Comparison of ENCODE assay signal across 8 cellular contexts in the genomic region with DNA sequence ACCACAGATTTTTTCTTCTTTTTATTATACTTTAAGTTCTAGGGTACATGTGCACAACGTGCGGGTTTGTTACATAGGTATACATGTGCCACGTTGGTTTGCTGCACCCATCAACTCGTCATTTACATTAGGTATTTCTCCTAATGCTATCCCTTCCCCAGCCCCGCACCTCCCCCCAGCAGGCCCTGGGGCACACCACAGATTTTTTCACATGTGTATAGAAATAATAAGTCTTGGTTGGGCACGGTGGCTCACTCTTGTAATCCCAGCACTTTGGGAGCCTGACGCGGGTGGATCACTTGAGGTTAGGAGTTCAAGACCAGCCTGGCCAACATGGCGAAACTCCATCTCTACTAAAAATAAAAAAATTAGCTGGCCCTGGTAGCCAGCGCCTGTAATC. TPM values are rescaled to one million over a fixed set of nuclear protein-coding genes. Genes with fewer than 3 reads are reported as not detected.
DNase-seq lines count a peak whose midpoint lies in the region; ATAC-seq and TF ChIP-seq lines count a peak whose summit lies in the region.
"Not testable (repeated sequence)": the region's sequence is repeated elsewhere in the genome, so short reads cannot be mapped to it uniquely, and the experiment has no call there.

No MANE protein-coding gene starts in this region.

- peak overlapping the region; percentile 24 for H3K4me3 ChIP-seq in SU-DHL-6 (ENCODE audit: insufficient read depth, low read length, poor library complexity, severe bottlenecking)
- H3K4me3 ChIP-seq in effector memory CD4-positive, alpha-beta T cell (ENCODE audit: insufficient read depth, low read depth, low read length, poor library complexity, severe bottlenecking): peak overlapping the region; percentile 75
- H3K4me3 ChIP-seq in stomach: peak overlapping the region in 1 of 4 donors; percentile 7

- H4K20me1 ChIP-seq in SU-DHL-6 (ENCODE audit: low read depth, low read length): not testable (repeated sequence)

- CTCF ChIA-PET in activated CD8-positive, alpha-beta T cell treated with anti-CD3 and anti-CD28 coated beads for 36 hours (lab: Charles Lee): interaction anchor here (0.7 to 1.5 kb wide), 4 partner anchors 12 to 137 kb away, joined by 3 to 10 read pairs (median 3); no protein-coding TSS in a partner anchor
- CTCF ChIA-PET in activated naive CD4-positive, alpha-beta T cell treated with anti-CD3 and anti-CD28 coated beads for 36 hours (lab: Charles Lee): interaction anchor here (1.0 to 1.6 kb wide), 3 partner anchors 9 to 128 kb away, joined by 5 to 7 read pairs (median 5); a partner anchor contains a TSS

- H3K9me2 ChIP-seq in SU-DHL-6 (replicated peaks; ENCODE audit: insufficient read depth, low read length): not testable (repeated sequence)

- H3K79me2 ChIP-seq in SU-DHL-6 (ENCODE audit: insufficient read depth, low read length): peaks cover 43% of the 10 kb centered on the region

- not testable (repeated sequence) for H2AFZ ChIP-seq in SU-DHL-6 (ENCODE audit: low read depth, low read length, severe bottlenecking)

- H3K36me3 ChIP-seq in SU-DHL-6 (ENCODE audit: low read length); effector memory CD4-positive, alpha-beta T cell (ENCODE audit: control insufficient read depth, insufficient read depth, low read length); stomach: not testable (repeated sequence)

- H3K4me1 Mint-ChIP-seq in CD14-positive monocyte (peaks cover 81% of the 10 kb centered on the region), IgD-negative memory B cell (peaks cover 37 to 64% (median 55%) of the 10 kb centered on the region in 3 donors), natural killer cell (peaks cover 66 to 70% of the 10 kb centered on the region in 2 donors)
- peaks cover 64% of the 10 kb centered on the region for H3K4me1 Mint-ChIP-seq in activated CD8-positive, alpha-beta T cell treated with anti-CD3 and anti-CD28 coated beads for 36 hours (ENCODE audit: low read depth)
- peaks cover 83% of the 10 kb centered on the region for H3K4me1 Mint-ChIP-seq in activated naive CD4-positive, alpha-beta T cell treated with anti-CD3 and anti-CD28 coated beads for 36 hours (ENCODE audit: low read depth)

- TF ChIP-seq CTCF in CD14-positive monocyte (IDR thresholded peaks at IDR 0.05); SU-DHL-6 (IDR thresholded peaks at IDR 0.05; ENCODE audit: insufficient read depth, low read length, poor library complexity, severe bottlenecking); activated CD8-positive, alpha-beta T cell treated with anti-CD3 and anti-CD28 coated beads for 36 hours (IDR thresholded peaks at IDR 0.05); natural killer cell (IDR thresholded peaks at IDR 0.05); stomach (IDR thresholded peaks at IDR 0.05): not testable (repeated sequence)

- not testable (repeated sequence) for H3K4me3 Mint-ChIP-seq in CD14-positive monocyte
- H3K4me3 Mint-ChIP-seq in IgD-negative memory B cell: peak overlapping the region; percentile 37 to 96 (median 84)
- peak overlapping the region; percentile 86 for H3K4me3 Mint-ChIP-seq in activated CD8-positive, alpha-beta T cell treated with anti-CD3 and anti-CD28 coated beads for 36 hours
- peak overlapping the region; percentile 94 for H3K4me3 Mint-ChIP-seq in activated naive CD4-positive, alpha-beta T cell treated with anti-CD3 and anti-CD28 coated beads for 36 hours
- H3K4me3 Mint-ChIP-seq in natural killer cell: peak overlapping the region; percentile 76

- H3K9ac ChIP-seq in SU-DHL-6 (ENCODE audit: low read length): peak overlapping the region; percentile 66

- H3K27me3 ChIP-seq in SU-DHL-6 (ENCODE audit: low read length); effector memory CD4-positive, alpha-beta T cell (replicated peaks; ENCODE audit: control insufficient read depth, insufficient read depth, low read length, poor library complexity, severe bottlenecking); stomach: not testable (repeated sequence)

- not testable (repeated sequence) for DNase-seq in CD14-positive monocyte (ENCODE audit: low spot score); effector memory CD4-positive, alpha-beta T cell; natural killer cell; stomach
- DNase-seq in activated CD8-positive, alpha-beta T cell treated with anti-CD3 and anti-CD28 coated beads for 36 hours: peak; percentile 61
- peak; percentile 19 for DNase-seq in activated naive CD4-positive, alpha-beta T cell treated with anti-CD3 and anti-CD28 coated beads for 36 hours

- POLR2A ChIA-PET in activated CD8-positive, alpha-beta T cell treated with anti-CD3 and anti-CD28 coated beads for 36 hours (lab: Charles Lee): interaction anchor here (0.8 to 7.6 kb wide), 11 partner anchors 8 to 162 kb away, joined by 3 to 170 read pairs (median 3); a partner anchor contains a TSS

- ATAC-seq in activated CD8-positive, alpha-beta T cell treated with anti-CD3 and anti-CD28 coated beads for 36 hours; natural killer cell: not testable (repeated sequence)

- not testable (repeated sequence) for H3K9me3 Mint-ChIP-seq in CD14-positive monocyte; IgD-negative memory B cell; activated CD8-positive, alpha-beta T cell treated with anti-CD3 and anti-CD28 coated beads for 36 hours; activated naive CD4-positive, alpha-beta T cell treated with anti-CD3 and anti-CD28 coated beads for 36 hours; natural killer cell

- H3K27ac Mint-ChIP-seq in CD14-positive monocyte (peak overlapping the region; percentile 52 to 96 (median 80)), IgD-negative memory B cell (peak overlapping the region in 2 of 3 donors; percentile 75 to 86), natural killer cell (peak overlapping the region; percentile 91 to 93)
- H3K27ac Mint-ChIP-seq in activated CD8-positive, alpha-beta T cell treated with anti-CD3 and anti-CD28 coated beads for 36 hours: peak overlapping the region; percentile 96
- peak overlapping the region; percentile 95 for H3K27ac Mint-ChIP-seq in activated naive CD4-positive, alpha-beta T cell treated with anti-CD3 and anti-CD28 coated beads for 36 hours

- H3K27me3 Mint-ChIP-seq in CD14-positive monocyte (ENCODE audit: low read depth in 3 of 3); IgD-negative memory B cell; activated CD8-positive, alpha-beta T cell treated with anti-CD3 and anti-CD28 coated beads for 36 hours; activated naive CD4-positive, alpha-beta T cell treated with anti-CD3 and anti-CD28 coated beads for 36 hours (ENCODE audit: low read depth); natural killer cell (ENCODE audit: low read depth in 2 of 2): not testable (repeated sequence)

- H3K27ac ChIP-seq in SU-DHL-6 (ENCODE audit: low read depth, low read length) (peak overlapping the region; percentile 87), stomach (peak overlapping the region in 4 of 5 donors; percentile 58 to 85 (median 66))
- peak overlapping the region; percentile 92 for H3K27ac ChIP-seq in effector memory CD4-positive, alpha-beta T cell (ENCODE audit: insufficient read depth, low read length, poor library complexity, severe bottlenecking)

- H3K4me2 ChIP-seq in SU-DHL-6 (ENCODE audit: low read depth, low read length, poor library complexity, severe bottlenecking): peak overlapping the region; percentile 80

- 83 to 91% (median 87%) methylated on average over 10 of the region's 10 CpGs for WGBS in stomach, 5 donors

- H3K9me3 ChIP-seq in SU-DHL-6 (ENCODE audit: insufficient read depth, low read length); effector memory CD4-positive, alpha-beta T cell (ENCODE audit: control insufficient read depth, low read length); stomach: not testable (repeated sequence)

- not testable (repeated sequence) for TF ChIP-seq EP300 in stomach (IDR thresholded peaks at IDR 0.05)

- H3F3A ChIP-seq in SU-DHL-6 (ENCODE audit: insufficient read depth): peaks cover 58% of the 10 kb centered on the region

- TF ChIP-seq POLR2A in stomach (IDR thresholded peaks at IDR 0.05): not testable (repeated sequence)

- intact Hi-C loops in CD14-positive monocyte (cut with micrococcal nuclease): loop anchor here (5.0 to 10.0 kb wide), 4 partner anchors 33 to 89 kb away; a partner anchor contains a TSS
- intact Hi-C loops in activated CD8-positive, alpha-beta T cell treated with anti-CD3 and anti-CD28 coated beads for 36 hours (cut with micrococcal nuclease): loop anchor here (2.0 kb wide), 1 partner anchor 83 kb away; a partner anchor contains a TSS
- intact Hi-C loops in activated naive CD4-positive, alpha-beta T cell treated with anti-CD3 and anti-CD28 coated beads for 36 hours (cut with micrococcal nuclease): loop anchor here (1.0 to 10.0 kb wide), 5 partner anchors 30 to 771 kb away; a partner anchor contains a TSS
- intact Hi-C loops in natural killer cell (cut with micrococcal nuclease); stomach (cut with DNase I; ENCODE audit: low total_unique reads): not testable (repeated sequence)

- peaks cover 26% of the 10 kb centered on the region for H3K4me1 ChIP-seq in effector memory CD4-positive, alpha-beta T cell (ENCODE audit: control insufficient read depth, insufficient read depth, low read length, poor library complexity, severe bottlenecking)
- peaks cover 0 to 33% (median 0%) of the 10 kb centered on the region in 4 donors for H3K4me1 ChIP-seq in stomach

- H3K36me3 Mint-ChIP-seq in CD14-positive monocyte, IgD-negative memory B cell, natural killer cell: not testable (repeated sequence)
- peaks cover 30% of the 10 kb centered on the region for H3K36me3 Mint-ChIP-seq in activated CD8-positive, alpha-beta T cell treated with anti-CD3 and anti-CD28 coated beads for 36 hours (ENCODE audit: low read depth)
- H3K36me3 Mint-ChIP-seq in activated naive CD4-positive, alpha-beta T cell treated with anti-CD3 and anti-CD28 coated beads for 36 hours (ENCODE audit: low read depth): peaks cover 18% of the 10 kb centered on the region

RNA-seq across cellular contexts. Expression of a gene that starts 9.8 kb away (rescaled TPM):
- polyA plus RNA-seq in CD14-positive monocyte (100 to 1,000 TPM in 1 of 2 donors, 10 to 100 TPM in 1; 92.6 to 135 TPM), IgD-negative memory B cell (248 TPM), stomach (10 to 100 TPM; 13.3 to 35.0 (median 17.6) TPM)
- total RNA-seq in activated CD8-positive, alpha-beta T cell treated with anti-CD3 and anti-CD28 coated beads for 36 hours: 100 to 1,000 TPM; 100 to 102 TPM
- total RNA-seq in activated naive CD4-positive, alpha-beta T cell treated with anti-CD3 and anti-CD28 coated beads for 36 hours: 100 to 1,000 TPM; 106 to 108 TPM
- total RNA-seq in natural killer cell (100 to 1,000 TPM; 140 to 183 (median 166) TPM), stomach (10 to 100 TPM; 11.0 to 87.9 (median 23.7) TPM)
